ENCODE assay signal across 1 cellular context in genomic region chr2:241813806-241814570, GRCh38.
TF ChIP-seq lines count a peak whose summit lies in the region.

No MANE protein-coding gene starts in this region.

TF ChIP-seq in K562, 482 proteins besides CTCF, POLR2A, EP300 and RAD21:
- TF ChIP-seq GABPA (tag; conservative IDR thresholded peaks at IDR 0.05; ENCODE audit: low read depth) (peak; percentile 60), SMC3 (conservative IDR thresholded peaks at IDR 0.05; ENCODE audit: insufficient read depth, low read depth, low read length) (no peak), PHTF2 (CRISPR knock-in tag; IDR thresholded peaks at IDR 0.05) (no peak)
- TF ChIP-seq, protein P1, sequence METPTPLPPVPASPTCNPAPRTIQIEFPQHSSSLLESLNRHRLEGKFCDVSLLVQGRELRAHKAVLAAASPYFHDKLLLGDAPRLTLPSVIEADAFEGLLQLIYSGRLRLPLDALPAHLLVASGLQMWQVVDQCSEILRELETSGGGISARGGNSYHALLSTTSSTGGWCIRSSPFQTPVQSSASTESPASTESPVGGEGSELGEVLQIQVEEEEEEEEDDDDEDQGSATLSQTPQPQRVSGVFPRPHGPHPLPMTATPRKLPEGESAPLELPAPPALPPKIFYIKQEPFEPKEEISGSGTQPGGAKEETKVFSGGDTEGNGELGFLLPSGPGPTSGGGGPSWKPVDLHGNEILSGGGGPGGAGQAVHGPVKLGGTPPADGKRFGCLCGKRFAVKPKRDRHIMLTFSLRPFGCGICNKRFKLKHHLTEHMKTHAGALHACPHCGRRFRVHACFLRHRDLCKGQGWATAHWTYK (CRISPR knock-in tag; IDR thresholded peaks at IDR 0.05) = peak; percentile 65; the same call in 1 of the 2 replicates
- TF ChIP-seq, protein P2, sequence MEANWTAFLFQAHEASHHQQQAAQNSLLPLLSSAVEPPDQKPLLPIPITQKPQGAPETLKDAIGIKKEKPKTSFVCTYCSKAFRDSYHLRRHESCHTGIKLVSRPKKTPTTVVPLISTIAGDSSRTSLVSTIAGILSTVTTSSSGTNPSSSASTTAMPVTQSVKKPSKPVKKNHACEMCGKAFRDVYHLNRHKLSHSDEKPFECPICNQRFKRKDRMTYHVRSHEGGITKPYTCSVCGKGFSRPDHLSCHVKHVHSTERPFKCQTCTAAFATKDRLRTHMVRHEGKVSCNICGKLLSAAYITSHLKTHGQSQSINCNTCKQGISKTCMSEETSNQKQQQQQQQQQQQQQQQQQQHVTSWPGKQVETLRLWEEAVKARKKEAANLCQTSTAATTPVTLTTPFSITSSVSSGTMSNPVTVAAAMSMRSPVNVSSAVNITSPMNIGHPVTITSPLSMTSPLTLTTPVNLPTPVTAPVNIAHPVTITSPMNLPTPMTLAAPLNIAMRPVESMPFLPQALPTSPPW (CRISPR knock-in tag; IDR thresholded peaks at IDR 0.05) = 0 out of 2 replicates have a peak, but pooled peaks have one; percentile 21
TF ChIP-seq in K562: peak in this region for 3.
